In the genomic region with DNA sequence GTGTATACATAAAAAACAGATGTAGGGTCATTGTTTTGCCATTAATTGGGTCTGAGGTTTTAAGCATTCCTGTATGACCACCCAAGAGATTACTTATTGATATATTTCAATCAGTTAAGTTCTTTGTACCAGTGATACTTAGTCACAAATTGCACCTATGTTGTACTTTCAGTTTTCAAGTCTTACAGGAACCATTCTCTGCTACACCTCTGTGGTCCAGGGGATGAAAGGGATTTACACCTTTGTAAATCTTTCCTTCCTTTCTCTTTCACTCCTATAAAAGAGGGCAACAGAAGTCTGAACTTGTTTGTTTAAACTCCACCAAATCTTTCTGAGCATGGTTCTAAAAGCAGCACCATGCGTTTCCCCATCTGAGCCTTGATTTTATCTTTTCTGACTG, we compare ENCODE assay signal across 30 cellular contexts.
DNase-seq lines count a peak whose midpoint lies in the region; ATAC-seq and TF ChIP-seq lines count a peak whose summit lies in the region.
"Had no signal": no experiment of that assay in that cellular context is flagged by ENCODE, and none has a peak within 500 bp of the region (broad histone marks: within the 10 kb centered on the region; RNA-seq: fewer than 3 reads in every experiment).

No MANE protein-coding gene starts in this region.

- H3K27me3 Mint-ChIP-seq in activated naive CD4-positive, alpha-beta T cell treated with anti-CD3 and anti-CD28 coated beads, Interleukin-2, amount 10 ng/mL, durations not matched to agents 7 days and 5 days, result no peaks in the 10 kb centered on the region
- H3K27me3 Mint-ChIP-seq: dendritic cell treated with granulocyte-macrophage colony-stimulating factor and Interleukin-4, amounts not matched to agents 40 ng/mL and 50 ng/mL, for 4 days had no signal

- no peak overlapping the region for H3K4me3 Mint-ChIP-seq in activated naive CD4-positive, alpha-beta T cell treated with anti-CD3 and anti-CD28 coated beads, Interleukin-2, amount 10 ng/mL, durations not matched to agents 7 days and 5 days
- H3K4me3 Mint-ChIP-seq: dendritic cell treated with granulocyte-macrophage colony-stimulating factor and Interleukin-4, amounts not matched to agents 40 ng/mL and 50 ng/mL, for 4 days; nephron; stimulated activated effector memory CD8-positive, alpha-beta T cell treated with anti-CD3 and anti-CD28 coated beads, Interleukin-12 subunit alpha, Interleukin-12 subunit beta, amount 100 ng/mL, for 72 hours had no signal

- peaks cover 10% of the 10 kb centered on the region for H3K9me3 Mint-ChIP-seq in activated naive CD4-positive, alpha-beta T cell treated with anti-CD3 and anti-CD28 coated beads, Interleukin-2, amount 10 ng/mL, durations not matched to agents 7 days and 5 days
- H3K9me3 Mint-ChIP-seq: activated T-helper 1 cell treated with anti-CD3 and anti-CD28 coated beads, Interleukin-12 subunit alpha, Interleukin-12 subunit beta, Interleukin-2, Interleukin-4 antibody, amounts not matched to agents 30 ng/mL and 10 ng/mL and 1 ng/mL, durations not matched to agents 14 hours and 24 hours and 36 hours; stimulated activated effector memory CD8-positive, alpha-beta T cell treated with anti-CD3 and anti-CD28 coated beads, Interleukin-12 subunit alpha, Interleukin-12 subunit beta, amount 100 ng/mL, for 72 hours had no signal

- no peaks in the 10 kb centered on the region for H3K36me3 ChIP-seq in sigmoid colon
- H3K36me3 ChIP-seq: ascending aorta, BE2C, HAP-1, ovary, suprapubic skin had no signal

- no peak overlapping the region for H3K4me3 ChIP-seq in sigmoid colon
- H3K4me3 ChIP-seq: A549, ascending aorta, HAP-1, lung, mucosa of descending colon, ovary, SK-N-MC, suprapubic skin had no signal

- TF ChIP-seq CTCF in sigmoid colon (IDR thresholded peaks at IDR 0.05), result no peak

- H3K27ac Mint-ChIP-seq in activated naive CD4-positive, alpha-beta T cell treated with anti-CD3 and anti-CD28 coated beads, Interleukin-2, amount 10 ng/mL, durations not matched to agents 7 days and 5 days, result peak overlapping the region; percentile 80
- H3K27ac Mint-ChIP-seq: dendritic cell treated with granulocyte-macrophage colony-stimulating factor and Interleukin-4, amounts not matched to agents 40 ng/mL and 50 ng/mL, for 4 days; nephron; stimulated activated effector memory CD8-positive, alpha-beta T cell treated with anti-CD3 and anti-CD28 coated beads, Interleukin-12 subunit alpha, Interleukin-12 subunit beta, amount 100 ng/mL, for 72 hours had no signal

- no peaks in the 10 kb centered on the region for H3K27me3 ChIP-seq in sigmoid colon
- H3K27me3 ChIP-seq: ascending aorta, BE2C, ovary, suprapubic skin had no signal

- peak; percentile 89 for ATAC-seq in GM21447 (IDR thresholded peaks at IDR 0.05; ENCODE audit: unreplicated experiment)
- ATAC-seq in HG03378 (IDR thresholded peaks at IDR 0.05; ENCODE audit: unreplicated experiment), result peak; percentile 60
- no peak for ATAC-seq in GM21737 (IDR thresholded peaks at IDR 0.05; ENCODE audit: unreplicated experiment)
- ATAC-seq: A549; mucosa of descending colon; stimulated activated effector memory CD8-positive, alpha-beta T cell treated with anti-CD3 and anti-CD28 coated beads, Interleukin-12 subunit alpha, Interleukin-12 subunit beta, amount 100 ng/mL, for 72 hours had no signal

- no peak for TF ChIP-seq POLR2A in sigmoid colon (IDR thresholded peaks at IDR 0.05)

- intact Hi-C loops in sigmoid colon (cut with DNase I), result no loop called here

- H3K27ac ChIP-seq in sigmoid colon, result no peak overlapping the region
- H3K27ac ChIP-seq: A549, ascending aorta, ovary, SK-N-MC, suprapubic skin had no signal

- H3K9me3 ChIP-seq in sigmoid colon, result no peaks in the 10 kb centered on the region
- H3K9me3 ChIP-seq: A549, BE2C, HAP-1, suprapubic skin had no signal

- H3K4me1 Mint-ChIP-seq in activated naive CD4-positive, alpha-beta T cell treated with anti-CD3 and anti-CD28 coated beads, Interleukin-2, amount 10 ng/mL, durations not matched to agents 7 days and 5 days, result peaks cover 19% of the 10 kb centered on the region
- H3K4me1 Mint-ChIP-seq: stimulated activated effector memory CD8-positive, alpha-beta T cell treated with anti-CD3 and anti-CD28 coated beads, Interleukin-12 subunit alpha, Interleukin-12 subunit beta, amount 100 ng/mL, for 72 hours had no signal

- no peak for TF ChIP-seq EP300 in sigmoid colon (IDR thresholded peaks at IDR 0.05)

- H3K36me3 Mint-ChIP-seq in activated naive CD4-positive, alpha-beta T cell treated with anti-CD3 and anti-CD28 coated beads, Interleukin-2, amount 10 ng/mL, durations not matched to agents 7 days and 5 days, result peaks cover 39% of the 10 kb centered on the region
- H3K36me3 Mint-ChIP-seq: stimulated activated effector memory CD8-positive, alpha-beta T cell treated with anti-CD3 and anti-CD28 coated beads, Interleukin-12 subunit alpha, Interleukin-12 subunit beta, amount 100 ng/mL, for 72 hours had no signal

- H3K4me1 ChIP-seq in sigmoid colon, result no peaks in the 10 kb centered on the region
- H3K4me1 ChIP-seq: A549, ascending aorta, BE2C, HAP-1, suprapubic skin had no signal

- CTCF ChIA-PET in activated naive CD4-positive, alpha-beta T cell treated with anti-CD3 and anti-CD28 coated beads, Interleukin-2, amount 10 ng/mL, durations not matched to agents 7 days and 5 days (lab: Charles Lee), result no interaction called here

- DNase-seq in activated naive CD4-positive, alpha-beta T cell treated with anti-CD3 and anti-CD28 coated beads, Interleukin-2, amount 10 ng/mL, durations not matched to agents 7 days and 5 days, result no peak
- DNase-seq in activated naive CD4-positive, alpha-beta T cell treated with Interleukin-2 at 50 U/mL for 16 hours, result no peak
- peak; percentile 4 for DNase-seq in renal cortical epithelial cell (ENCODE audit: low read depth)
- DNase-seq in NCI-H2107 (lab: John Stamatoyannopoulos, UW), result no peak
- DNase-seq in sigmoid colon, result no peak
- DNase-seq: activated CD4-positive, alpha-beta T cell treated with anti-CD3 and anti-CD28 coated beads for 4 hours; BE2C; GF-D8; head of caudate nucleus; Karpas-422; mucosa of descending colon; NCI-H1694; NCI-H2171; NCI-H524 treated with DMSO at 0.1 percent for 48 hours; ovary; RPMI8226; stimulated activated CD4-positive, alpha-beta T cell treated with anti-CD3 and anti-CD28 coated beads, Interleukin-2, amount 100 ng/mL, for 48 hours had no signal

- WGBS in sigmoid colon, 2 donors, result 72 to 90% methylated on average over 1 of the region's 1 CpG
